9 cellular contexts compared by ENCODE assay signal in the genomic region with DNA sequence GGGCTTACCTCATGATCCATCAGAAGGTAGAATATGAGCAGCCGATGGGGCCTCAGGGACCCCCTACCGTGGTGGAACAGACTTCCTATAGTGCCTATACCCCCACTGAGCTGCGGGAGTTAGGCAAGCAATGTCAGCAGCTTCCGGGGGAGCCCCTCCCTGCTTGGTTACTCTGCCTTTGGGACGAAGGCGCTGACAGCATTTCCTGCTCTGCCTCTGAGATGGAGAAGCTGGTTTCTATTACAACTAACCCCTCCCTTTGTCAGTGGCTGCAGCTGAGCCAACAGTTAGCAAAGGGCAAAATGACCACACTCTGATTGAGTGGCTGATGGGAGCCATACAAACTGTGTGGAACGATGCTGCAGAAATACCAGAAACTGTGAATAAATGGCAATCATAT.
DNase-seq lines count a peak whose midpoint lies in the region; ATAC-seq and TF ChIP-seq lines count a peak whose summit lies in the region.
"Had no signal": no experiment of that assay in that cellular context is flagged by ENCODE, and none has a peak within 500 bp of the region (broad histone marks: within the 10 kb centered on the region; RNA-seq: fewer than 3 reads in every experiment).

No MANE protein-coding gene starts in this region.

- peaks cover 0 to 6% (median 2%) of the 10 kb centered on the region in 3 donors for H3K27me3 Mint-ChIP-seq in CD14-positive monocyte (ENCODE audit: low read depth in 3 of 3)

- H3K9me3 Mint-ChIP-seq in CD14-positive monocyte, result peaks cover 0 to 6% (median 0%) of the 10 kb centered on the region in 7 donors

- WGBS in heart right ventricle, 2 donors, result 1 to 5% methylated on average over 6 to 7 of the region's 7 CpGs

- H3K27ac Mint-ChIP-seq in CD14-positive monocyte, result peak overlapping the region in 1 of 7 donors; percentile 8

- no peak overlapping the region for H3K27ac ChIP-seq in heart right ventricle
- H3K27ac ChIP-seq in effector memory CD4-positive, alpha-beta T cell (ENCODE audit: insufficient read depth, low read length, poor library complexity, severe bottlenecking), result no peak overlapping the region

- peaks cover 0 to 13% (median 0%) of the 10 kb centered on the region in 9 donors for H3K4me1 ChIP-seq in heart right ventricle
- no peaks in the 10 kb centered on the region for H3K4me1 ChIP-seq in effector memory CD4-positive, alpha-beta T cell (ENCODE audit: control insufficient read depth, insufficient read depth, low read length, poor library complexity, severe bottlenecking)

- TF ChIP-seq CTCF in CD14-positive monocyte (IDR thresholded peaks at IDR 0.05), result no peak
- TF ChIP-seq CTCF in heart right ventricle (IDR thresholded peaks at IDR 0.05), result no peak

- H3K36me3 Mint-ChIP-seq in CD14-positive monocyte, result no peaks in the 10 kb centered on the region

- no peaks in the 10 kb centered on the region for H3K36me3 ChIP-seq in heart right ventricle
- no peaks in the 10 kb centered on the region for H3K36me3 ChIP-seq in effector memory CD4-positive, alpha-beta T cell (ENCODE audit: control insufficient read depth, insufficient read depth, low read length)

- peaks cover 9% of the 10 kb centered on the region for H3K4me1 Mint-ChIP-seq in CD14-positive monocyte

- intact Hi-C loops in CD14-positive monocyte (cut with micrococcal nuclease) (no loop called here), heart right ventricle (cut with DNase I) (no loop called here)

- H3K27me3 ChIP-seq in heart right ventricle, result no peaks in the 10 kb centered on the region
- no peaks in the 10 kb centered on the region for H3K27me3 ChIP-seq in effector memory CD4-positive, alpha-beta T cell (replicated peaks; ENCODE audit: control insufficient read depth, insufficient read depth, low read length, poor library complexity, severe bottlenecking)

- H3K9me3 ChIP-seq in heart right ventricle, result no peaks in the 10 kb centered on the region
- H3K9me3 ChIP-seq in effector memory CD4-positive, alpha-beta T cell (ENCODE audit: control insufficient read depth, low read length), result no peaks in the 10 kb centered on the region

- DNase-seq in CD14-positive monocyte (ENCODE audit: low spot score) (no peak), NCI-H69 (lab: John Stamatoyannopoulos, UW) (peak; percentile 15), heart right ventricle (peak; percentile 25 to 34), HT-29 (ENCODE audit: low spot score) (no peak)
- no peak for DNase-seq in effector memory CD4-positive, alpha-beta T cell
- DNase-seq: stimulated activated CD4-positive, alpha-beta T cell treated with anti-CD3 and anti-CD28 coated beads, Interleukin-1b, Interleukin-23, amount 100 ng/mL, for 48 hours had no signal

- no peak overlapping the region for H3K4me3 ChIP-seq in heart right ventricle
- no peak overlapping the region for H3K4me3 ChIP-seq in effector memory CD4-positive, alpha-beta T cell (ENCODE audit: insufficient read depth, low read depth, low read length, poor library complexity, severe bottlenecking)

- H3K4me3 Mint-ChIP-seq in CD14-positive monocyte, result peak overlapping the region; percentile 34 to 39

- ATAC-seq in GM18909 (IDR thresholded peaks at IDR 0.05; ENCODE audit: poor library complexity, unreplicated experiment) (peak; percentile 71), heart right ventricle (peak; percentile 70 to 94 (median 78)), HG02973 (IDR thresholded peaks at IDR 0.05; ENCODE audit: unreplicated experiment) (no peak), HG02870 (IDR thresholded peaks at IDR 0.05; ENCODE audit: unreplicated experiment) (no peak)

Comparison
In these comparisons a context has a peak if more than half of its experiments do, and no peak if none do; other contexts are left out.
1. DNase-seq: peak in NCI-H69 (single experiment) and heart right ventricle (2 of 2); none in CD14-positive monocyte (single experiment), HT-29 (single experiment) and effector memory CD4-positive, alpha-beta T cell (0 of 3).
2. ATAC-seq: peak in GM18909 (single experiment) and heart right ventricle (8 of 8); none in HG02973 (single experiment) and HG02870 (single experiment).